In the genomic region with DNA sequence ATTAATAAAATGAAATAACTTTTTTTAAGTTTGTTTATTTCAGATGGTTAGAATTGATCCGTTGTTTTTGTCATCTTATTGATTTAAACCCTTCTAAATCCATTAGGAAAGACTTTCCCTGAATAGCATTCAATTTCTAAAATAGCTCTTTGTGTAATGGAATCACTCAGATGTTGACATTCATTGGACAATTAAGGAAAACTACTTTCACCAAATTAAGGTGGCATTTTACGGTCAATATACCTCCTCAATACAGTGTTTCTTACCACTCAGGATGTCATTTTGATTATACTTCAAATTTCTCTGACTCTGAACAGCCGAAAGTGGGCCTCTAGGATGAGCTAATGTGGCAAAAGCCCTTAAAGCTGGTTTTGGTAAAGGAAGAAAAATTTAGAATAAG, we compare ENCODE assay signal across 9 cellular contexts. TPM values are rescaled to one million over a fixed set of nuclear protein-coding genes. Genes with fewer than 3 reads are reported as not detected.
A peak's percentile ranks its signal among the peaks of the same experiment; 100 is the strongest.
DNase-seq lines count a peak whose midpoint lies in the region; ATAC-seq, FAIRE-seq and TF ChIP-seq lines count a peak whose summit lies in the region.
"Had no signal": no experiment of that assay in that cellular context is flagged by ENCODE, and none has a peak within 500 bp of the region (broad histone marks: within the 10 kb centered on the region; RNA-seq: fewer than 3 reads in every experiment).

No MANE protein-coding gene starts in this region.

- FAIRE-seq in endothelial cell of umbilical vein (lab: Jason Lieb, UNC): no peak

- H3K27me3 ChIP-seq in endothelial cell of umbilical vein (ENCODE audit: control insufficient read depth in 2 of 2, insufficient read depth in 2 of 2, low read length in 2 of 2): no peaks in the 10 kb centered on the region
- no peaks in the 10 kb centered on the region for H3K27me3 ChIP-seq in parathyroid adenoma (ENCODE audit: control insufficient read depth, insufficient read depth, low read length)

- H3K9ac ChIP-seq in endothelial cell of umbilical vein (replicated peaks; ENCODE audit: extremely low read depth, insufficient read depth, low read length): peak overlapping the region; percentile 95
- H3K9ac ChIP-seq in parathyroid adenoma: no peak overlapping the region

- intact Hi-C loops in endothelial cell of umbilical vein (cut with micrococcal nuclease): no loop called here

- H3K9me3 ChIP-seq in endothelial cell of umbilical vein (replicated peaks; ENCODE audit: control insufficient read depth, insufficient read depth, low read length) (no peaks in the 10 kb centered on the region), parathyroid adenoma (ENCODE audit: control insufficient read depth, low read length) (no peaks in the 10 kb centered on the region)

- peaks cover 10% of the 10 kb centered on the region for H4K20me1 ChIP-seq in endothelial cell of umbilical vein (replicated peaks; ENCODE audit: control insufficient read depth, extremely low read depth, insufficient read depth, low read length)

- BruUV-seq in endothelial cell of umbilical vein (replicated peaks; lab: Mats Ljungman, UMichigan): no TSS peak

- H3K4me1 ChIP-seq in endothelial cell of umbilical vein (ENCODE audit: control insufficient read depth, extremely low read depth, insufficient read depth, low read length): peaks cover 54% of the 10 kb centered on the region
- peaks cover 12% of the 10 kb centered on the region for H3K4me1 ChIP-seq in parathyroid adenoma

- H3K4me3 ChIP-seq in GM12864 (ENCODE audit: low read depth, low read length): peak overlapping the region; percentile 90
- H3K4me3 ChIP-seq in endothelial cell of umbilical vein (replicated peaks in 1 of 3; ENCODE audit: insufficient read depth in 1 of 3, low read depth in 1 of 3, low read length in 3 of 3): peak overlapping the region; percentile 77 to 98 (median 92)
- peak overlapping the region; percentile 99 for H3K4me3 ChIP-seq in parathyroid adenoma (ENCODE audit: low read depth, low read length)

- dilution Hi-C loops in endothelial cell of umbilical vein (cut with MboI; ENCODE audit: extremely low pct_ligation_motif_present, low sequenced_read_pairs): loop anchor here (25.0 kb wide), 1 partner anchor 313 kb away; the partner anchor contains the start of gene ITPRIPL2

- TF ChIP-seq POLR2A in endothelial cell of umbilical vein (IDR thresholded peaks at IDR 0.05; ENCODE audit: low read depth, low read length): no peak

- POLR2A ChIA-PET in RWPE1 (lab: Yijun Ruan, JAX; ENCODE audit: low non-redundant PET) (no interaction called here), endothelial cell of umbilical vein (lab: Charles Lee) (interaction anchor here (5.0 kb wide), 1 partner anchor 9 kb away, joined by 81 read pairs; the partner anchor contains the start of gene RPS15A)

- H3K9me1 ChIP-seq in endothelial cell of umbilical vein (replicated peaks; ENCODE audit: control insufficient read depth, extremely low read depth, insufficient read depth, low read length): no peaks in the 10 kb centered on the region

- TF ChIP-seq CTCF in GM12864 (IDR thresholded peaks at IDR 0.05; ENCODE audit: low read depth, low read length, missing control alignments) (no peak), RWPE1 (conservative IDR thresholded peaks at IDR 0.05; ENCODE audit: low read depth) (no peak), endothelial cell of umbilical vein (IDR thresholded peaks at IDR 0.05; ENCODE audit: extremely low read depth in 1 of 2, insufficient read depth in 1 of 2, low read depth in 1 of 2, low read length in 2 of 2) (no peak), parathyroid adenoma (IDR thresholded peaks at IDR 0.05) (no peak)

- H3K36me3 ChIP-seq in endothelial cell of umbilical vein (ENCODE audit: control insufficient read depth in 2 of 2, extremely low read depth in 1 of 2, insufficient read depth in 2 of 2, low read length in 2 of 2) (peaks cover 2 to 4% of the 10 kb centered on the region in 2 experiments), parathyroid adenoma (ENCODE audit: control insufficient read depth, insufficient read depth, low read length) (no peaks in the 10 kb centered on the region)

- CTCF ChIA-PET in RWPE1 (lab: Yijun Ruan, JAX) (no interaction called here), endothelial cell of umbilical vein (lab: Charles Lee) (interaction anchor here (7.0 kb wide), 1 partner anchor 9 kb away, joined by 80 read pairs; the partner anchor contains the start of gene RPS15A)

- H2AFZ ChIP-seq in endothelial cell of umbilical vein (ENCODE audit: low read depth, low read length) (no peak overlapping the region), parathyroid adenoma (no peak overlapping the region)

- DNase-seq in GM12864 (ENCODE audit: low read depth) (no peak), RWPE1 (ENCODE audit: low spot score) (no peak), endothelial cell of umbilical vein (ENCODE audit: low read depth, low spot score) (no peak), AG08395 (ENCODE audit: low spot score) (no peak)
- no peak for DNase-seq in effector CD4-positive, alpha-beta T cell
- DNase-seq: amygdala had no signal

- H3K4me2 ChIP-seq in endothelial cell of umbilical vein (ENCODE audit: insufficient read depth, low read length) (peak overlapping the region; percentile 99), parathyroid adenoma (ENCODE audit: low read length) (peak overlapping the region; percentile 62)

- H3K27ac ChIP-seq in RWPE1 (peak overlapping the region; percentile 41; the same call in 1 of the 2 replicates), endothelial cell of umbilical vein (ENCODE audit: insufficient read depth, low read depth, low read length) (no peak overlapping the region), parathyroid adenoma (peak overlapping the region; percentile 85)

- no peak for ATAC-seq in HG03565 (IDR thresholded peaks at IDR 0.05; ENCODE audit: unreplicated experiment)
- no peak for ATAC-seq in GM21619 (IDR thresholded peaks at IDR 0.05; ENCODE audit: unreplicated experiment)

- H3K79me2 ChIP-seq in endothelial cell of umbilical vein (ENCODE audit: control insufficient read depth, insufficient read depth, low read length): peaks cover 63% of the 10 kb centered on the region
- H3K79me2 ChIP-seq in parathyroid adenoma: peaks cover 11% of the 10 kb centered on the region

TF ChIP-seq in endothelial cell of umbilical vein, 7 proteins besides CTCF, POLR2A, EP300 and RAD21:
- TF ChIP-seq MYC (IDR thresholded peaks at IDR 0.05; ENCODE audit: low read depth, low read length): no peak

RNA-seq across cellular contexts. Expression of gene ARL6IP1, which starts 1.8 kb away (rescaled TPM):
- total RNA-seq in endothelial cell of umbilical vein: 202 and 251 TPM in 2 replicates
- 204 and 338 TPM in 2 replicates for polyA plus RNA-seq in endothelial cell of umbilical vein
- polyA plus RNA-seq in endothelial cell of umbilical vein (2011; cell fraction: cytosol; rRNA removed): 262 and 327 TPM in 2 replicates
- 119 and 159 TPM in 2 replicates for polyA plus RNA-seq in endothelial cell of umbilical vein (2011; cell fraction: nucleus; rRNA removed)
- 240 and 260 TPM in 2 replicates for polyA plus RNA-seq in endothelial cell of umbilical vein (2012)
- polyA minus RNA-seq in endothelial cell of umbilical vein: 595 and 633 TPM in 2 replicates
- polyA minus RNA-seq in endothelial cell of umbilical vein (2011; cell fraction: cytosol; rRNA and poly(A)+ RNA removed): 197 TPM
- 97.9 and 145 TPM in 2 replicates for polyA minus RNA-seq in endothelial cell of umbilical vein (2011; cell fraction: nucleus; rRNA and poly(A)+ RNA removed)

RNA-seq across cellular contexts. Expression of gene RPS15A, which starts 9.4 kb away (rescaled TPM):
- total RNA-seq in endothelial cell of umbilical vein: 1,299 and 1,300 TPM in 2 replicates
- 3,719 and 4,163 TPM in 2 replicates for polyA plus RNA-seq in endothelial cell of umbilical vein
- 5,885 and 6,474 TPM in 2 replicates for polyA plus RNA-seq in endothelial cell of umbilical vein (2011; cell fraction: cytosol; rRNA removed)
- 1,198 and 1,313 TPM in 2 replicates for polyA plus RNA-seq in endothelial cell of umbilical vein (2011; cell fraction: nucleus; rRNA removed)
- 2,862 and 3,456 TPM in 2 replicates for polyA plus RNA-seq in endothelial cell of umbilical vein (2012)
- polyA minus RNA-seq in endothelial cell of umbilical vein: 885 and 1,100 TPM in 2 replicates
- polyA minus RNA-seq in endothelial cell of umbilical vein (2011; cell fraction: cytosol; rRNA and poly(A)+ RNA removed): 345 TPM
- 106 and 139 TPM in 2 replicates for polyA minus RNA-seq in endothelial cell of umbilical vein (2011; cell fraction: nucleus; rRNA and poly(A)+ RNA removed)
